In genomic region chr4:124389591-124389990, GRCh38 we compare ENCODE assay signal across 15 cellular contexts.
"Had no signal": no experiment of that assay in that cellular context is flagged by ENCODE, and none has a peak within 500 bp of the region (broad histone marks: within the 10 kb centered on the region; RNA-seq: fewer than 3 reads in every experiment).

No MANE protein-coding gene starts in this region.

- FAIRE-seq: keratinocyte had no signal

- H3K9me3 ChIP-seq: adrenal gland, body of pancreas, sigmoid colon had no signal

- H3K4me3 ChIP-seq: adrenal gland, body of pancreas, hepatocyte, sigmoid colon had no signal

- H2AFZ ChIP-seq: hepatocyte, parathyroid adenoma had no signal

- H3K27ac ChIP-seq: adrenal gland, body of pancreas, hepatocyte, parathyroid adenoma, sigmoid colon had no signal

- DNase-seq: activated CD4-positive, alpha-beta T cell treated with anti-CD3 and anti-CD28 coated beads, Interleukin-2, amount 50 U/mL, for 48 hours; activated naive CD4-positive, alpha-beta T cell treated with anti-CD3 and anti-CD28 coated beads, Interleukin-2, amount 10 ng/mL, durations not matched to agents 7 days and 5 days; adrenal gland; body of pancreas; effector memory CD8-positive, alpha-beta T cell; erythroblast; naive B cell; sigmoid colon; T-helper 1 cell; T1000 had no signal

- H3K36me3 ChIP-seq: adrenal gland, sigmoid colon had no signal

- H3K79me2 ChIP-seq: hepatocyte, parathyroid adenoma had no signal

- H3K4me1 ChIP-seq: adrenal gland, body of pancreas, parathyroid adenoma had no signal

- ATAC-seq: body of pancreas; effector memory CD8-positive, alpha-beta T cell; left lobe of liver; stimulated activated effector memory CD8-positive, alpha-beta T cell treated with anti-CD3 and anti-CD28 coated beads, Interleukin-12 subunit alpha, Interleukin-12 subunit beta, amount 100 ng/mL, for 72 hours had no signal

- H3K4me2 ChIP-seq: hepatocyte had no signal

- H3K9ac ChIP-seq: parathyroid adenoma had no signal

- H3K27me3 ChIP-seq: adrenal gland, body of pancreas, hepatocyte, sigmoid colon had no signal
